In genomic region chr5:150946351-150946905, GRCh38 we compare ENCODE assay signal across 8 cellular contexts. TPM values are rescaled to one million over a fixed set of nuclear protein-coding genes. Genes with fewer than 3 reads are reported as not detected.
DNase-seq lines count a peak whose midpoint lies in the region; ATAC-seq and TF ChIP-seq lines count a peak whose summit lies in the region.

No MANE protein-coding gene starts in this region.

- H3K4me3 ChIP-seq in duodenal mucosa (ENCODE audit: low read depth in 1 of 2, low read length in 2 of 2), result peak overlapping the region; percentile 56 to 63
- peak overlapping the region; percentile 36 to 40 for H3K4me3 ChIP-seq in left lung

- peak overlapping the region in 1 of 2 donors; percentile 21 for H3K9ac ChIP-seq in duodenal mucosa (ENCODE audit: low read depth in 1 of 2, low read length in 2 of 2)

- no peak for TF ChIP-seq CTCF in left lung (IDR thresholded peaks at IDR 0.05)

- H3K36me3 ChIP-seq in duodenal mucosa (ENCODE audit: control insufficient read depth in 1 of 2, insufficient read depth in 2 of 2, low read length in 2 of 2) (peaks cover 0 to 3% of the 10 kb centered on the region in 2 donors), left lung (peaks cover 0 to 11% of the 10 kb centered on the region in 2 donors)

- no peaks in the 10 kb centered on the region for H3K4me1 ChIP-seq in duodenal mucosa (ENCODE audit: control insufficient read depth in 1 of 2, insufficient read depth in 2 of 2, low read length in 2 of 2)
- no peaks in the 10 kb centered on the region for H3K4me1 ChIP-seq in left lung

- H3K27me3 ChIP-seq in duodenal mucosa (ENCODE audit: control insufficient read depth in 1 of 2, insufficient read depth in 2 of 2, low read length in 2 of 2) (no peaks in the 10 kb centered on the region), left lung (peaks cover 0 to 4% of the 10 kb centered on the region in 2 donors)

- ATAC-seq in left lung (peak; percentile 99), HG03439 (IDR thresholded peaks at IDR 0.05; ENCODE audit: unreplicated experiment) (no peak), GM18861 (IDR thresholded peaks at IDR 0.05; ENCODE audit: unreplicated experiment) (no peak)

- intact Hi-C loops in left lung (cut with DNase I), result no loop called here

- DNase-seq in M059J (ENCODE audit: low read depth) (peak; percentile 1), left lung (peak; percentile 77 to 82), stromal cell of bone marrow (ENCODE audit: low read depth) (peak; percentile 58), T-helper 9 cell (no peak), islet precursor cell (no peak)

- H3K9me3 ChIP-seq in duodenal mucosa (ENCODE audit: control insufficient read depth in 1 of 2, low read length in 2 of 2), result peaks cover 43 to 49% of the 10 kb centered on the region in 2 donors
- H3K9me3 ChIP-seq in left lung, result peaks cover 0 to 100% of the 10 kb centered on the region in 2 donors

- H3K27ac ChIP-seq in duodenal mucosa (ENCODE audit: low read depth, low read length) (peak overlapping the region; percentile 30), left lung (peak overlapping the region; percentile 64 to 67)

RNA-seq across cellular contexts. Expression of gene ZNF300, which starts 41.6 kb away (rescaled TPM):
- 5.1 and 5.7 TPM in 2 replicates for total RNA-seq in M059J (2014; rRNA removed; shearing (Covaris generic))
- 1 to 10 TPM; 3.0 to 4.1 TPM for total RNA-seq in left lung

Comparison
In these comparisons a context has a peak if more than half of its experiments do, and no peak if none do; other contexts are left out.
1. DNase-seq: peak in M059J (single experiment), left lung (2 of 2) and stromal cell of bone marrow (single experiment); none in T-helper 9 cell (single experiment) and islet precursor cell (single experiment).